ENCODE assay signal across 29 cellular contexts in genomic region chr7:140877249-140877524, GRCh38. TPM values are rescaled to one million over a fixed set of nuclear protein-coding genes. Genes with fewer than 3 reads are reported as not detected.
DNase-seq lines count a peak whose midpoint lies in the region; ATAC-seq, FAIRE-seq and TF ChIP-seq lines count a peak whose summit lies in the region.
"Had no signal": no experiment of that assay in that cellular context is flagged by ENCODE, and none has a peak within 500 bp of the region (broad histone marks: within the 10 kb centered on the region; RNA-seq: fewer than 3 reads in every experiment).

No MANE protein-coding gene starts in this region.

- H3K9me3 ChIP-seq in Loucy (ENCODE audit: insufficient read depth, low read depth, low read length) (no peaks in the 10 kb centered on the region), K562 (replicated peaks; ENCODE audit: control insufficient read depth, insufficient read depth, low read depth, low read length) (0 out of 2 replicates have a peak, but pooled peaks cover 3% of the 10 kb centered on the region)
- H3K9me3 ChIP-seq: Peyer's patch, psoas muscle, tibial nerve had no signal

- intact Hi-C loops in K562 (cut with micrococcal nuclease): no loop called here

- no peak for TF ChIP-seq RAD21 in K562 (CRISPR knock-in tag; conservative IDR thresholded peaks at IDR 0.05 in 1 of 2, IDR thresholded peaks at IDR 0.05 in 1 of 2)

- H3K27me3 ChIP-seq in Loucy (ENCODE audit: insufficient read depth, low read length, poor library complexity, severe bottlenecking): no peaks in the 10 kb centered on the region
- no peaks in the 10 kb centered on the region for H3K27me3 ChIP-seq in K562 (ENCODE audit: control insufficient read depth in 2 of 2, insufficient read depth in 2 of 2, low read length in 2 of 2)
- H3K27me3 ChIP-seq: BLaER1 treated with 17β-estradiol and CSF1 and Interleukin-3, amounts not matched to agents 10 nM and 100 nM; foreskin keratinocyte; heart right ventricle; Peyer's patch; tibial nerve had no signal

- TF ChIP-seq POLR2A in K562 (conservative IDR thresholded peaks at IDR 0.05): no peak
- no peak for TF ChIP-seq POLR2A in H54 (IDR thresholded peaks at IDR 0.05; ENCODE audit: low read depth, low read length)

- H3K4me3 ChIP-seq in Loucy (ENCODE audit: low read length, poor library complexity, severe bottlenecking) (no peak overlapping the region), K562 (no peak overlapping the region)
- H3K4me3 ChIP-seq: BLaER1 treated with 17β-estradiol and CSF1 and Interleukin-3, amounts not matched to agents 10 nM and 100 nM; heart right ventricle; Peyer's patch; psoas muscle; tibial nerve had no signal

- H3K9me1 ChIP-seq in K562 (ENCODE audit: control insufficient read depth, insufficient read depth, low read length): no peaks in the 10 kb centered on the region

- H3K27ac ChIP-seq in K562 (ENCODE audit: extremely low read depth, low read depth, low read length): no peak overlapping the region
- H3K27ac ChIP-seq: BLaER1 treated with 17β-estradiol and CSF1 and Interleukin-3, amounts not matched to agents 10 nM and 100 nM; epithelial cell of prostate; foreskin keratinocyte; heart right ventricle; Peyer's patch; psoas muscle; tibial nerve had no signal

- H3K36me3 ChIP-seq in Loucy (ENCODE audit: insufficient read depth, low read length): no peaks in the 10 kb centered on the region
- no peaks in the 10 kb centered on the region for H3K36me3 ChIP-seq in K562 (ENCODE audit: control insufficient read depth, insufficient read depth, low read length)
- H3K36me3 ChIP-seq: heart right ventricle, Peyer's patch, tibial nerve had no signal

- H3F3A ChIP-seq in Loucy (ENCODE audit: low read depth): no peaks in the 10 kb centered on the region

- WGBS in K562 (ENCODE audit: insufficient coverage, low coverage, missing lambda C conversion rate): 100% methylated on average over 1 of the region's 1 CpG

- no peak for TF ChIP-seq CTCF in Loucy (conservative IDR thresholded peaks at IDR 0.05; ENCODE audit: low read length)
- no peak for TF ChIP-seq CTCF in K562 (IDR thresholded peaks at IDR 0.05 in 2 of 3, conservative IDR thresholded peaks at IDR 0.05 in 1 of 3; ENCODE audit: insufficient read depth in 2 of 3, low read depth in 1 of 3, low read length in 3 of 3)

- BruUV-seq in K562 (replicated peaks; lab: Mats Ljungman, UMichigan): no TSS peak

- H3K4me2 ChIP-seq in Loucy (ENCODE audit: low read depth, low read length, poor library complexity, severe bottlenecking) (peak overlapping the region; percentile 48), K562 (ENCODE audit: insufficient read depth, low read length) (no peak overlapping the region)

- CTCF ChIA-PET in K562 (lab: Yijun Ruan, JAX; ENCODE audit: low intra/inter-chr PET ratio): no interaction called here

- no peak overlapping the region for H2AFZ ChIP-seq in Loucy (ENCODE audit: low read length)
- H2AFZ ChIP-seq in K562 (ENCODE audit: low read depth, low read length): no peak overlapping the region

- no peaks in the 10 kb centered on the region for H3K9me2 ChIP-seq in Loucy (replicated peaks; ENCODE audit: low read depth, low read length)

- ATAC-seq in K562 (no peak), HG03097 (IDR thresholded peaks at IDR 0.05; ENCODE audit: low FRiP score, unreplicated experiment) (no peak)
- ATAC-seq: heart right ventricle, psoas muscle had no signal

- peaks cover 15% of the 10 kb centered on the region for H3K4me1 ChIP-seq in Loucy (ENCODE audit: insufficient read depth, low read length, poor library complexity, severe bottlenecking)
- H3K4me1 ChIP-seq in K562 (replicated peaks in 1 of 2; ENCODE audit: control insufficient read depth in 2 of 2, insufficient read depth in 2 of 2, low read length in 2 of 2): no peaks in the 10 kb centered on the region
- H3K4me1 ChIP-seq: foreskin keratinocyte, Peyer's patch had no signal

- DNase-seq in EL (peak; percentile 9), K562 (ENCODE audit: extremely low read depth in 1 of 4, low spot score in 3 of 4) (no peak), myocyte (ENCODE audit: low read depth) (peak; percentile 36), DMS 273 (lab: John Stamatoyannopoulos, UW; ENCODE audit: unreplicated experiment) (no peak), T1000 (lab: John Stamatoyannopoulos, UW) (no peak), H54 (ENCODE audit: insufficient read length, low spot score) (no peak)
- DNase-seq: activated CD8-positive, alpha-beta T cell treated with anti-CD3 and anti-CD28 coated beads, Interleukin-2, amount 10 ng/mL, durations not matched to agents 7 days and 5 days; activated naive CD4-positive, alpha-beta T cell treated with anti-CD3 and anti-CD28 coated beads, Interleukin-2, amount 10 ng/mL, durations not matched to agents 7 days and 5 days; DMS153; effector CD4-positive, alpha-beta T cell; heart right ventricle; natural killer cell; NCI-H1436; NCI-H2081 treated with DMSO at 0.1 percent for 48 hours; NCI-H2227 treated with DMSO at 0.1 percent for 48 hours; NCI-H69; occipital lobe; Peyer's patch; psoas muscle; SHP77; stimulated activated CD4-positive, alpha-beta T cell treated with anti-CD3 and anti-CD28 coated beads, Interleukin-15, amount 100 ng/mL, for 24 hours; stimulated activated CD4-positive, alpha-beta T cell treated with anti-CD3 and anti-CD28 coated beads, Interleukin-4, amount 100 ng/mL, for 4 hours had no signal

- POLR2A ChIA-PET in K562 (lab: Yijun Ruan, JAX): interaction anchor here (1.2 to 1.8 kb wide), 3 partner anchors 9 to 46 kb away, joined by 4 to 8 read pairs (median 5); no protein-coding TSS in a partner anchor

- H4K20me1 ChIP-seq in Loucy (ENCODE audit: insufficient read depth, low read length, poor library complexity, severe bottlenecking): peaks cover 14% of the 10 kb centered on the region
- no peaks in the 10 kb centered on the region for H4K20me1 ChIP-seq in K562 (replicated peaks; ENCODE audit: control insufficient read depth, insufficient read depth, low read length)

- no peak for FAIRE-seq in K562 (lab: Jason Lieb, UNC)
- FAIRE-seq in H54 (lab: Jason Lieb, UNC): no peak
- FAIRE-seq: GM12891 had no signal

- H3K9ac ChIP-seq in Loucy (ENCODE audit: low read depth, low read length, poor library complexity, severe bottlenecking) (no peak overlapping the region), K562 (ENCODE audit: insufficient read depth in 1 of 2, low read depth in 2 of 2, low read length in 2 of 2) (no peak overlapping the region)
- H3K9ac ChIP-seq: BLaER1 treated with 17β-estradiol and CSF1 and Interleukin-3, amounts not matched to agents 10 nM and 100 nM had no signal

- in situ Hi-C loops in K562 (cut with MboI): no loop called here

- H3K79me2 ChIP-seq in Loucy (ENCODE audit: insufficient read depth, low read length): peaks cover 59% of the 10 kb centered on the region
- H3K79me2 ChIP-seq in K562 (ENCODE audit: control insufficient read depth, insufficient read depth, low read length): peaks cover 66% of the 10 kb centered on the region

- TF ChIP-seq EP300 in K562 (IDR thresholded peaks at IDR 0.05; ENCODE audit: low read length): no peak

RNA-seq across cellular contexts. Expression of gene BRAF, which starts 47.5 kb away (rescaled TPM):
- total RNA-seq in K562 (2011; cell fraction: chromatin; rRNA removed; ENCODE audit: low replicate concordance): 127 and 304 TPM in 2 replicates
- total RNA-seq in K562 (2011; cell fraction: nucleolus; rRNA removed): 36.5 and 52.8 TPM in 2 replicates
- 111 and 199 TPM in 2 replicates for total RNA-seq in K562 (2011; cell fraction: nucleoplasm; rRNA removed)
- total RNA-seq in K562 (2014; rRNA removed) (16.4 and 17.4 TPM in 2 replicates), K562 (2014; rRNA removed; fragmentation: Illumina TruSeq; extraction: Trizol) (38.3 and 42.7 TPM in 2 replicates), K562 (2015; rRNA removed; fragmentation: Illumina TruSeq; extraction: Trizol) (32.5 and 37.8 TPM in 2 replicates), K562 (2021) (33.4 and 34.1 TPM in 2 replicates), myocyte (16.8 and 18.1 TPM in 2 replicates)
- polyA plus RNA-seq in K562 (2011; rRNA removed) (37.2 and 38.5 TPM in 2 replicates), K562 (2014; fragmentation: Illumina TruSeq; extraction: Trizol) (21.9 and 24.1 TPM in 2 replicates), K562 (2014; fragmentation: Nextera tagmentation; extraction: Ambion mirVana) (1 to 10 TPM; 3.6 to 6.6 TPM), K562 (2014; rRNA removed) (14.0 and 15.1 TPM in 2 replicates)
- 12.1 and 24.8 TPM in 2 replicates for polyA plus RNA-seq in K562 (2011; cell fraction: cytosol; rRNA removed)
- polyA plus RNA-seq in K562 (2011; cell fraction: nucleus; rRNA removed): 34.7 and 51.3 TPM in 2 replicates
- 15.7 and 20.2 TPM in 2 replicates for polyA plus RNA-seq in K562 (2012)
- polyA minus RNA-seq in K562 (2011; rRNA and poly(A)+ RNA removed): 138 and 189 TPM in 2 replicates
- 46.0 and 52.5 TPM in 2 replicates for polyA minus RNA-seq in K562 (2011; cell fraction: cytosol; rRNA and poly(A)+ RNA removed)
- polyA minus RNA-seq in K562 (2011; cell fraction: nucleus; rRNA and poly(A)+ RNA removed): 63.0 and 111 TPM in 2 replicates
- polyA plus RNA-seq in myocyte (2012): 8.4 TPM

Comparison
In these comparisons a context has a peak if more than half of its experiments do, and no peak if none do; other contexts are left out.
1. DNase-seq: peak in EL (single experiment) and myocyte (single experiment); none in K562 (0 of 4), DMS 273 (single experiment), T1000 (single experiment) and H54 (single experiment).